Comparison of ENCODE assay signal across 24 cellular contexts in the genomic region with DNA sequence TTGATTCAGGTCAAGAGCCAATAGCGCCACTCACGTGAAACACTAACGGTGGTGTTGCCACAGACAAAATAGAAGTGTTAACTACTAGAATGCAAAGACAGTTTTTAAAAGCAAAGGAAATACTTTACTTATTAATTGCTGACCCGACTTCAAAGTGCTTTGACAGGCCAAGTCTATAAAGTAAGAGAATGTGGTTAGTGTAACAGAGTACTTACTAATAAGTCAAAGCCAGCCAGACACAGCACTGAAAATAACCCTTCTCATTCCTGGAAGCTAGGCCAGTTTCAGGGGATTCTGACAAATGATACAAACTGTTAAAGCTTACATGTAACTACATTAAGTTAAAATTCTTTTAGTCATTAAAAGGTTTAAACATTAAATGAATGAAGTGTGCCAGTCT. TPM values are rescaled to one million over a fixed set of nuclear protein-coding genes. Genes with fewer than 3 reads are reported as not detected.
DNase-seq lines count a peak whose midpoint lies in the region; ATAC-seq and TF ChIP-seq lines count a peak whose summit lies in the region.
"Had no signal": no experiment of that assay in that cellular context is flagged by ENCODE, and none has a peak within 500 bp of the region (broad histone marks: within the 10 kb centered on the region; RNA-seq: fewer than 3 reads in every experiment).

No MANE protein-coding gene starts in this region.

- in situ Hi-C loops in ACHN (cut with HindIII; ENCODE audit: low pct_ligation_motif_present, low pct_unique_long_range_greater_than_20kb, low sequenced_read_pairs), result no loop called here

- H3K27me3 ChIP-seq in kidney epithelial cell (ENCODE audit: control insufficient read depth, insufficient read depth, low read length), result no peaks in the 10 kb centered on the region
- H3K27me3 ChIP-seq: MG63, Peyer's patch had no signal

- no peak overlapping the region for H3K4me3 ChIP-seq in kidney epithelial cell (ENCODE audit: low read depth, low read length)
- H3K4me3 ChIP-seq: MG63, Peyer's patch had no signal

- ATAC-seq in sciatic nerve, result no peak
- ATAC-seq: SK-N-SH treated with all-trans-retinoic acid at 6 μM for 48 hours had no signal

- H3K4me3 Mint-ChIP-seq in nephron (no peak overlapping the region), progenitor cell of endocrine pancreas (ENCODE audit: low read depth) (no peak overlapping the region)

- H3K9me3 Mint-ChIP-seq in nephron (no peaks in the 10 kb centered on the region), progenitor cell of endocrine pancreas (ENCODE audit: low read depth) (no peaks in the 10 kb centered on the region)

- DNase-seq in ACHN, result peak; percentile 44
- peak; percentile 50 for DNase-seq in HK-2 (ENCODE audit: unreplicated experiment)
- DNase-seq in kidney epithelial cell (ENCODE audit: low read depth), result peak; percentile 77
- DNase-seq in progenitor cell of endocrine pancreas (ENCODE audit: low spot score, unreplicated experiment), result no peak
- no peak for DNase-seq in stimulated activated naive CD4-positive, alpha-beta T cell (lab: John Stamatoyannopoulos, UW)
- no peak for DNase-seq in sciatic nerve (ENCODE audit: low spot score)
- DNase-seq: 8988T, DMS53, HCEC 1CT, IMR-90, KG1, MG63, NCI-H1417, NCI-H1694, NCI-H2081, NCI-H2171, NCI-H226, NCI-H510A, NCI-H69, OCI-M1, Peyer's patch had no signal

- H3K27ac Mint-ChIP-seq in nephron, result peak overlapping the region; percentile 53 to 70 (median 64)
- no peak overlapping the region for H3K27ac Mint-ChIP-seq in progenitor cell of endocrine pancreas

- TF ChIP-seq CTCF in kidney epithelial cell (IDR thresholded peaks at IDR 0.05; ENCODE audit: insufficient read depth, low read length, poor library complexity, severe bottlenecking) (no peak), nephron (IDR thresholded peaks at IDR 0.05; ENCODE audit: unreplicated experiment in 3 of 3) (no peak), progenitor cell of endocrine pancreas (IDR thresholded peaks at IDR 0.05; ENCODE audit: unreplicated experiment) (no peak)

- H3K27me3 Mint-ChIP-seq in nephron (ENCODE audit: low read depth) (no peaks in the 10 kb centered on the region), progenitor cell of endocrine pancreas (no peaks in the 10 kb centered on the region)

- H3K4me1 Mint-ChIP-seq in nephron (peaks cover 22% of the 10 kb centered on the region), progenitor cell of endocrine pancreas (ENCODE audit: low read depth) (peaks cover 2% of the 10 kb centered on the region)

- H3K36me3 ChIP-seq in kidney epithelial cell (ENCODE audit: control insufficient read depth, insufficient read depth, low read length), result no peaks in the 10 kb centered on the region
- H3K36me3 ChIP-seq: MG63, Peyer's patch had no signal

- intact Hi-C loops in sciatic nerve (cut with DNase I), result no loop called here

- H3K36me3 Mint-ChIP-seq in nephron (ENCODE audit: low read depth) (peaks cover 4% of the 10 kb centered on the region), progenitor cell of endocrine pancreas (ENCODE audit: insufficient read depth) (peaks cover 6% of the 10 kb centered on the region)

RNA-seq across cellular contexts. Expression of a gene that starts 50.3 kb away (rescaled TPM):
- 0.21 and 0.82 TPM in 2 replicates for total RNA-seq in kidney epithelial cell
- total RNA-seq in progenitor cell of endocrine pancreas, result 1.7 and 2.0 TPM in 2 replicates
- total RNA-seq in sciatic nerve, result 1.2 TPM
- total RNA-seq: H1, Peyer's patch had no signal

Comparison
In these comparisons a context has a peak if more than half of its experiments do, and no peak if none do; other contexts are left out.
1. DNase-seq: peak in ACHN (single experiment), HK-2 (single experiment) and kidney epithelial cell (single experiment); none in progenitor cell of endocrine pancreas (single experiment), stimulated activated naive CD4-positive, alpha-beta T cell (0 of 6) and sciatic nerve (single experiment).